ENCODE assay signal across 10 cellular contexts in genomic region chr5:133824661-133825254, GRCh38.
DNase-seq lines count a peak whose midpoint lies in the region; ATAC-seq, FAIRE-seq and TF ChIP-seq lines count a peak whose summit lies in the region.
"Had no signal": no experiment of that assay in that cellular context is flagged by ENCODE, and none has a peak within 500 bp of the region (broad histone marks: within the 10 kb centered on the region; RNA-seq: fewer than 3 reads in every experiment).

No MANE protein-coding gene starts in this region.

- peaks cover 40% of the 10 kb centered on the region for H3K4me1 Mint-ChIP-seq in memory B cell

- POLR2A ChIA-PET in HEK293T (lab: Yijun Ruan, JAX): no interaction called here

- H3K9me3 Mint-ChIP-seq in memory B cell: no peaks in the 10 kb centered on the region
- H3K9me3 Mint-ChIP-seq: immature natural killer cell had no signal

- CTCF ChIA-PET in HEK293T (lab: Yijun Ruan, JAX): no interaction called here

- FAIRE-seq in HTR-8/SVneo (lab: Jason Lieb, UNC): no peak

- peaks cover 8% of the 10 kb centered on the region for H3K27me3 Mint-ChIP-seq in memory B cell

- H3K36me3 Mint-ChIP-seq in memory B cell: no peaks in the 10 kb centered on the region
- H3K36me3 Mint-ChIP-seq: brain, immature natural killer cell had no signal

- peak overlapping the region; percentile 58 for H3K27ac Mint-ChIP-seq in memory B cell
- H3K27ac Mint-ChIP-seq: brain, immature natural killer cell had no signal

- DNase-seq in memory B cell (ENCODE audit: low spot score in 2 of 2): no peak
- DNase-seq in NCI-H748 treated with DMSO at 0.1 percent for 48 hours (lab: John Stamatoyannopoulos, UW): no peak
- DNase-seq in NCI-H2227 (lab: John Stamatoyannopoulos, UW; ENCODE audit: unreplicated experiment): no peak
- DNase-seq in HEK293T (ENCODE audit: extremely low spot score): no peak
- no peak for DNase-seq in HTR-8/SVneo (ENCODE audit: insufficient read length, low spot score)

- no peak overlapping the region for H3K4me3 Mint-ChIP-seq in memory B cell
- H3K4me3 Mint-ChIP-seq: brain had no signal

- peak; percentile 62 for ATAC-seq in GM18520 (IDR thresholded peaks at IDR 0.05; ENCODE audit: unreplicated experiment)
- peak; percentile 71 for ATAC-seq in GM21381 (IDR thresholded peaks at IDR 0.05; ENCODE audit: unreplicated experiment)
- ATAC-seq in HG03432 (IDR thresholded peaks at IDR 0.05; ENCODE audit: unreplicated experiment): peak; percentile 67
- no peak for ATAC-seq in memory B cell (ENCODE audit: low read depth)

TF ChIP-seq in HEK293T, 16 proteins besides CTCF, POLR2A, EP300 and RAD21:
- TF ChIP-seq ARNT (IDR thresholded peaks at IDR 0.05): no peak
- TF ChIP-seq ZNF384 (IDR thresholded peaks at IDR 0.05): no peak
- no peak for TF ChIP-seq FOXK2 (IDR thresholded peaks at IDR 0.05)
- TF ChIP-seq SP1 (IDR thresholded peaks at IDR 0.05): no peak
